In genomic region chr19:9872618-9873242, GRCh38 we compare ENCODE assay signal across 2 cellular contexts.
TF ChIP-seq lines count a peak whose summit lies in the region.

No MANE protein-coding gene starts in this region.

TF ChIP-seq in HEK293, 187 proteins besides CTCF, POLR2A, EP300 and RAD21:
- TF ChIP-seq ZNF624 (tag by site-specific recombination; IDR thresholded peaks at IDR 0.05) (no peak), ZNF366 (tag by site-specific recombination; conservative IDR thresholded peaks at IDR 0.05) (peak; percentile 93)

TF ChIP-seq in H1, 55 proteins besides CTCF, POLR2A, EP300 and RAD21:
- no peak for TF ChIP-seq SIX5 (IDR thresholded peaks at IDR 0.05; ENCODE audit: low read depth, low read length)
- no peak for TF ChIP-seq KDM1A (IDR thresholded peaks at IDR 0.05; ENCODE audit: borderline replicate concordance, low read length)
- TF ChIP-seq RBBP5 (IDR thresholded peaks at IDR 0.05; ENCODE audit: borderline replicate concordance, low read depth, low read length): no peak
- no peak for TF ChIP-seq TEAD4 (IDR thresholded peaks at IDR 0.05; ENCODE audit: low read depth, low read length)
- TF ChIP-seq CREB1 (IDR thresholded peaks at IDR 0.05): no peak
- no peak for TF ChIP-seq KDM5A (IDR thresholded peaks at IDR 0.05; ENCODE audit: low read length)
- no peak for TF ChIP-seq SRF (IDR thresholded peaks at IDR 0.05; ENCODE audit: low read depth, low read length)
TF ChIP-seq in H1: peak in this region for 0.
